In genomic region chr14:23895480-23895879, GRCh38 we compare ENCODE assay signal across 1 cellular context.
TF ChIP-seq lines count a peak whose summit lies in the region.

No MANE protein-coding gene starts in this region.

TF ChIP-seq in Ishikawa, 13 proteins besides CTCF, POLR2A, EP300 and RAD21 (continued from another document):
- TF ChIP-seq FOXM1 (IDR thresholded peaks at IDR 0.05; ENCODE audit: borderline replicate concordance, low read depth) (no peak), TEAD4 (IDR thresholded peaks at IDR 0.05) (no peak), MAX (IDR thresholded peaks at IDR 0.05) (no peak), TAF1 (IDR thresholded peaks at IDR 0.05; ENCODE audit: low read depth) (no peak)
